ENCODE assay signal across 2 cellular contexts in genomic region chr1:206558794-206559660, GRCh38.
TF ChIP-seq lines count a peak whose summit lies in the region.

No MANE protein-coding gene starts in this region.

TF ChIP-seq in K562, 482 proteins besides CTCF, POLR2A, EP300 and RAD21:
- TF ChIP-seq HMBOX1 (IDR thresholded peaks at IDR 0.05) (no peak), YBX1 (IDR thresholded peaks at IDR 0.05) (no peak), CHD1 (IDR thresholded peaks at IDR 0.05; ENCODE audit: low read length) (peak; percentile 25), PTTG1 (tag; IDR thresholded peaks at IDR 0.05; ENCODE audit: low read depth) (no peak), MECOM (CRISPR knock-in tag; IDR thresholded peaks at IDR 0.05) (no peak), CHCHD3 (CRISPR knock-in tag; IDR thresholded peaks at IDR 0.05) (no peak), MAFK (IDR thresholded peaks at IDR 0.05; ENCODE audit: low read length) (no peak), TAF7 (tag; IDR thresholded peaks at IDR 0.05) (no peak), ZNF175 (CRISPR knock-in tag; IDR thresholded peaks at IDR 0.05; ENCODE audit: low read depth) (no peak), KLF16 (IDR thresholded peaks at IDR 0.05) (no peak), LARP7 (IDR thresholded peaks at IDR 0.05) (no peak), E2F3 (CRISPR knock-in tag; IDR thresholded peaks at IDR 0.05) (peak; percentile 39; the same call in 1 of the 2 replicates), BRD4 (IDR thresholded peaks at IDR 0.05) (no peak)
- TF ChIP-seq, protein P1, sequence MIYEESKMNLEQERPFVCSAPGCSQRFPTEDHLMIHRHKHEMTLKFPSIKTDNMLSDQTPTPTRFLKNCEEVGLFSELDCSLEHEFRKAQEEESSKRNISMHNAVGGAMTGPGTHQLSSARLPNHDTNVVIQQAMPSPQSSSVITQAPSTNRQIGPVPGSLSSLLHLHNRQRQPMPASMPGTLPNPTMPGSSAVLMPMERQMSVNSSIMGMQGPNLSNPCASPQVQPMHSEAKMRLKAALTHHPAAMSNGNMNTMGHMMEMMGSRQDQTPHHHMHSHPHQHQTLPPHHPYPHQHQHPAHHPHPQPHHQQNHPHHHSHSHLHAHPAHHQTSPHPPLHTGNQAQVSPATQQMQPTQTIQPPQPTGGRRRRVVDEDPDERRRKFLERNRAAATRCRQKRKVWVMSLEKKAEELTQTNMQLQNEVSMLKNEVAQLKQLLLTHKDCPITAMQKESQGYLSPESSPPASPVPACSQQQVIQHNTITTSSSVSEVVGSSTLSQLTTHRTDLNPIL (CRISPR knock-in tag; IDR thresholded peaks at IDR 0.05), result 0 out of 2 replicates have a peak, but pooled peaks have one; percentile 14
- TF ChIP-seq, protein P2, sequence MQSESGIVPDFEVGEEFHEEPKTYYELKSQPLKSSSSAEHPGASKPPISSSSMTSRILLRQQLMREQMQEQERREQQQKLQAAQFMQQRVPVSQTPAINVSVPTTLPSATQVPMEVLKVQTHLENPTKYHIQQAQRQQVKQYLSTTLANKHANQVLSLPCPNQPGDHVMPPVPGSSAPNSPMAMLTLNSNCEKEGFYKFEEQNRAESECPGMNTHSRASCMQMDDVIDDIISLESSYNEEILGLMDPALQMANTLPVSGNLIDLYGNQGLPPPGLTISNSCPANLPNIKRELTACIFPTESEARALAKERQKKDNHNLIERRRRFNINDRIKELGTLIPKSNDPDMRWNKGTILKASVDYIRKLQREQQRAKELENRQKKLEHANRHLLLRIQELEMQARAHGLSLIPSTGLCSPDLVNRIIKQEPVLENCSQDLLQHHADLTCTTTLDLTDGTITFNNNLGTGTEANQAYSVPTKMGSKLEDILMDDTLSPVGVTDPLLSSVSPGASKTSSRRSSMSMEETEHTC (IDR thresholded peaks at IDR 0.05), result no peak
- TF ChIP-seq, protein P3, sequence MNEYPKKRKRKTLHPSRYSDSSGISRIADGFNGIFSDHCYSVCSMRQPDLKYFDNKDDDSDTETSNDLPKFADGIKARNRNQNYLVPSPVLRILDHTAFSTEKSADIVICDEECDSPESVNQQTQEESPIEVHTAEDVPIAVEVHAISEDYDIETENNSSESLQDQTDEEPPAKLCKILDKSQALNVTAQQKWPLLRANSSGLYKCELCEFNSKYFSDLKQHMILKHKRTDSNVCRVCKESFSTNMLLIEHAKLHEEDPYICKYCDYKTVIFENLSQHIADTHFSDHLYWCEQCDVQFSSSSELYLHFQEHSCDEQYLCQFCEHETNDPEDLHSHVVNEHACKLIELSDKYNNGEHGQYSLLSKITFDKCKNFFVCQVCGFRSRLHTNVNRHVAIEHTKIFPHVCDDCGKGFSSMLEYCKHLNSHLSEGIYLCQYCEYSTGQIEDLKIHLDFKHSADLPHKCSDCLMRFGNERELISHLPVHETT (CRISPR knock-in tag; conservative IDR thresholded peaks at IDR 0.05 in 1 of 2, IDR thresholded peaks at IDR 0.05 in 1 of 2), result no peak
- TF ChIP-seq, protein P4, sequence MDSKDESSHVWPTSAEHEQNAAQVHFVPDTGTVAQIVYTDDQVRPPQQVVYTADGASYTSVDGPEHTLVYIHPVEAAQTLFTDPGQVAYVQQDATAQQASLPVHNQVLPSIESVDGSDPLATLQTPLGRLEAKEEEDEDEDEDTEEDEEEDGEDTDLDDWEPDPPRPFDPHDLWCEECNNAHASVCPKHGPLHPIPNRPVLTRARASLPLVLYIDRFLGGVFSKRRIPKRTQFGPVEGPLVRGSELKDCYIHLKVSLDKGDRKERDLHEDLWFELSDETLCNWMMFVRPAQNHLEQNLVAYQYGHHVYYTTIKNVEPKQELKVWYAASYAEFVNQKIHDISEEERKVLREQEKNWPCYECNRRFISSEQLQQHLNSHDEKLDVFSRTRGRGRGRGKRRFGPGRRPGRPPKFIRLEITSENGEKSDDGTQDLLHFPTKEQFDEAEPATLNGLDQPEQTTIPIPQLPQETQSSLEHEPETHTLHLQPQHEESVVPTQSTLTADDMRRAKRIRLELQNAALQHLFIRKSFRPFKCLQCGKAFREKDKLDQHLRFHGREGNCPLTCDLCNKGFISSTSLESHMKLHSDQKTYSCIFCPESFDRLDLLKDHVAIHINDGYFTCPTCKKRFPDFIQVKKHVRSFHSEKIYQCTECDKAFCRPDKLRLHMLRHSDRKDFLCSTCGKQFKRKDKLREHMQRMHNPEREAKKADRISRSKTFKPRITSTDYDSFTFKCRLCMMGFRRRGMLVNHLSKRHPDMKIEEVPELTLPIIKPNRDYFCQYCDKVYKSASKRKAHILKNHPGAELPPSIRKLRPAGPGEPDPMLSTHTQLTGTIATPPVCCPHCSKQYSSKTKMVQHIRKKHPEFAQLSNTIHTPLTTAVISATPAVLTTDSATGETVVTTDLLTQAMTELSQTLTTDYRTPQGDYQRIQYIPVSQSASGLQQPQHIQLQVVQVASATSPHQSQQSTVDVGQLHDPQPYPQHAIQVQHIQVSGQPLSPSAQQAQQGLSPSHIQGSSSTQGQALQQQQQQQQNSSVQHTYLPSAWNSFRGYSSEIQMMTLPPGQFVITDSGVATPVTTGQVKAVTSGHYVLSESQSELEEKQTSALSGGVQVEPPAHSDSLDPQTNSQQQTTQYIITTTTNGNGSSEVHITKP (IDR thresholded peaks at IDR 0.05; ENCODE audit: partially characterized antibody), result peak; percentile 12

TF ChIP-seq in GM23338, 12 proteins besides CTCF, POLR2A, EP300 and RAD21:
- TF ChIP-seq, protein P5, sequence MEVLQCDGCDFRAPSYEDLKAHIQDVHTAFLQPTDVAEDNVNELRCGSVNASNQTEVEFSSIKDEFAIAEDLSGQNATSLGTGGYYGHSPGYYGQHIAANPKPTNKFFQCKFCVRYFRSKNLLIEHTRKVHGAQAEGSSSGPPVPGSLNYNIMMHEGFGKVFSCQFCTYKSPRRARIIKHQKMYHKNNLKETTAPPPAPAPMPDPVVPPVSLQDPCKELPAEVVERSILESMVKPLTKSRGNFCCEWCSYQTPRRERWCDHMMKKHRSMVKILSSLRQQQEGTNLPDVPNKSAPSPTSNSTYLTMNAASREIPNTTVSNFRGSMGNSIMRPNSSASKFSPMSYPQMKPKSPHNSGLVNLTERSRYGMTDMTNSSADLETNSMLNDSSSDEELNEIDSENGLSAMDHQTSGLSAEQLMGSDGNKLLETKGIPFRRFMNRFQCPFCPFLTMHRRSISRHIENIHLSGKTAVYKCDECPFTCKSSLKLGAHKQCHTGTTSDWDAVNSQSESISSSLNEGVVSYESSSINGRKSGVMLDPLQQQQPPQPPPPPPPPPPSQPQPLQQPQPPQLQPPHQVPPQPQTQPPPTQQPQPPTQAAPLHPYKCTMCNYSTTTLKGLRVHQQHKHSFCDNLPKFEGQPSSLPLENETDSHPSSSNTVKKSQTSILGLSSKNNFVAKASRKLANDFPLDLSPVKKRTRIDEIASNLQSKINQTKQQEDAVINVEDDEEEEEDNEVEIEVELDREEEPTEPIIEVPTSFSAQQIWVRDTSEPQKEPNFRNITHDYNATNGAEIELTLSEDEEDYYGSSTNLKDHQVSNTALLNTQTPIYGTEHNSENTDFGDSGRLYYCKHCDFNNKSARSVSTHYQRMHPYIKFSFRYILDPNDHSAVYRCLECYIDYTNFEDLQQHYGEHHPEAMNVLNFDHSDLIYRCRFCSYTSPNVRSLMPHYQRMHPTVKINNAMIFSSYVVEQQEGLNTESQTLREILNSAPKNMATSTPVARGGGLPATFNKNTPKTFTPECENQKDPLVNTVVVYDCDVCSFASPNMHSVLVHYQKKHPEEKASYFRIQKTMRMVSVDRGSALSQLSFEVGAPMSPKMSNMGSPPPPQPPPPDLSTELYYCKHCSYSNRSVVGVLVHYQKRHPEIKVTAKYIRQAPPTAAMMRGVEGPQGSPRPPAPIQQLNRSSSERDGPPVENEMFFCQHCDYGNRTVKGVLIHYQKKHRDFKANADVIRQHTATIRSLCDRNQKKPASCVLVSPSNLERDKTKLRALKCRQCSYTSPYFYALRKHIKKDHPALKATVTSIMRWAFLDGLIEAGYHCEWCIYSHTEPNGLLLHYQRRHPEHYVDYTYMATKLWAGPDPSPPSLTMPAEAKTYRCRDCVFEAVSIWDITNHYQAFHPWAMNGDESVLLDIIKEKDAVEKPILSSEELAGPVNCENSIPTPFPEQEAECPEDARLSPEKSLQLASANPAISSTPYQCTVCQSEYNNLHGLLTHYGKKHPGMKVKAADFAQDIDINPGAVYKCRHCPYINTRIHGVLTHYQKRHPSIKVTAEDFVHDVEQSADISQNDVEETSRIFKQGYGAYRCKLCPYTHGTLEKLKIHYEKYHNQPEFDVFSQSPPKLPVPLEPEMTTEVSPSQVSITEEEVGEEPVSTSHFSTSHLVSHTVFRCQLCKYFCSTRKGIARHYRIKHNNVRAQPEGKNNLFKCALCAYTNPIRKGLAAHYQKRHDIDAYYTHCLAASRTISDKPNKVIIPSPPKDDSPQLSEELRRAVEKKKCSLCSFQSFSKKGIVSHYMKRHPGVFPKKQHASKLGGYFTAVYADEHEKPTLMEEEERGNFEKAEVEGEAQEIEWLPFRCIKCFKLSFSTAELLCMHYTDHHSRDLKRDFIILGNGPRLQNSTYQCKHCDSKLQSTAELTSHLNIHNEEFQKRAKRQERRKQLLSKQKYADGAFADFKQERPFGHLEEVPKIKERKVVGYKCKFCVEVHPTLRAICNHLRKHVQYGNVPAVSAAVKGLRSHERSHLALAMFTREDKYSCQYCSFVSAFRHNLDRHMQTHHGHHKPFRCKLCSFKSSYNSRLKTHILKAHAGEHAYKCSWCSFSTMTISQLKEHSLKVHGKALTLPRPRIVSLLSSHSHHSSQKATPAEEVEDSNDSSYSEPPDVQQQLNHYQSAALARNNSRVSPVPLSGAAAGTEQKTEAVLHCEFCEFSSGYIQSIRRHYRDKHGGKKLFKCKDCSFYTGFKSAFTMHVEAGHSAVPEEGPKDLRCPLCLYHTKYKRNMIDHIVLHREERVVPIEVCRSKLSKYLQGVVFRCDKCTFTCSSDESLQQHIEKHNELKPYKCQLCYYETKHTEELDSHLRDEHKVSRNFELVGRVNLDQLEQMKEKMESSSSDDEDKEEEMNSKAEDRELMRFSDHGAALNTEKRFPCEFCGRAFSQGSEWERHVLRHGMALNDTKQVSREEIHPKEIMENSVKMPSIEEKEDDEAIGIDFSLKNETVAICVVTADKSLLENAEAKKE (CRISPR knock-in tag; IDR thresholded peaks at IDR 0.05), result no peak
- TF ChIP-seq JUNB (IDR thresholded peaks at IDR 0.05; ENCODE audit: unreplicated experiment), result no peak
- no peak for TF ChIP-seq STAT1 (IDR thresholded peaks at IDR 0.05; ENCODE audit: unreplicated experiment)
- TF ChIP-seq CREB1 (CRISPR knock-in tag; IDR thresholded peaks at IDR 0.05; ENCODE audit: low read depth), result no peak
TF ChIP-seq in GM23338: peak in this region for 0.
